In the genomic region with DNA sequence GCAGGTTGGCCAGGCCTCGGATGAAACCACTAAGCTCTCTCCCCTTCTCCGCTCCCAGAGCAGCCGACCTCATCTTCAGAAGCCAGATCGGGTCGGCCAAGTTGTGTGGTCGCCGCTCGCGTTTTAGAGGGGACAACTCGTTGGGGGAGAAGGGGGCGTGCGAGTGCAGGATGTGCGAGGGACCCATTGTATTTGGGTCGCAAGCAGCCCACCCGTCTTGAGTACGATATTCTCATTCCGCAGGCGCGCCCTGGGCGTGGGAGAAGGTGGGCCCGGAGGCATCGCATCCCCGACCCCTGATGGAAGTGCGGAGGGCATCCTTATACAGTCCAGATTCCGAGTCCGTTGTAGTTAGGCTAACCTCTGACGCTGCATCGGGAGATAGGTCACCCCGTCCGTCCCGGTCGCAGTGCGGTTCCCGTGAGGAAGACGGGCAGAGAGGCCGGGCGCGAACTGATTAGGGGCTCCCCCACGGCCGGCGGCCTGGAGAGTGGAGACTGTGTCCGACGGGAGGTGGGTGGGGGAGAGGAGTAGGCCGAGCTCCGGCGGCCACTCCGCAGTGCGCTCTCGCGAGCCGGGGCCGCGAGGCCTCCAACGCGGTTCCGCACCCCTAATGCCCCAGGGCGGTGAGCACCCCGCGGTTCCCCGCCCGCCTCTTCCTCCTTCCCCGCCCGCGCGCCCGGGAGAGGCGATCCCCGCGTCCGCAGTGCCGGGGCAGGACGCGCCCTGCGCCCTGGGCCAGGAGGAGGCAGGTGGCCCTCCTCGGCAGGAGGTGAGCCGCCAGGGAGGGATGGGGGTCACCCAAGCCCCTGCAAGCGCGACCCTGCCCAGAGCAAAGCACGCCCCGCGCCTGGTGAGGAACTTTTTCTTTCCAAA, we compare ENCODE assay signal across 10 cellular contexts. TPM values are rescaled to one million over a fixed set of nuclear protein-coding genes. Genes with fewer than 3 reads are reported as not detected.
A peak's percentile ranks its signal among the peaks of the same experiment; 100 is the strongest.
DNase-seq lines count a peak whose midpoint lies in the region; ATAC-seq and TF ChIP-seq lines count a peak whose summit lies in the region.
"Had no signal": no experiment of that assay in that cellular context is flagged by ENCODE, and none has a peak within 500 bp of the region (broad histone marks: within the 10 kb centered on the region; RNA-seq: fewer than 3 reads in every experiment).

No MANE protein-coding gene starts in this region.

- H3K36me3 ChIP-seq in ES-I3 (ENCODE audit: insufficient read depth, low read length) = no peaks in the 10 kb centered on the region
- H3K36me3 ChIP-seq in fibroblast of lung (ENCODE audit: control insufficient read depth, insufficient read depth, low read length) = no peaks in the 10 kb centered on the region
- H3K36me3 ChIP-seq in psoas muscle (ENCODE audit: insufficient read depth in 1 of 2, low read depth in 1 of 2) = no peaks in the 10 kb centered on the region

- no peaks in the 10 kb centered on the region for H3K9me3 ChIP-seq in ES-I3 (ENCODE audit: control insufficient read depth, insufficient read depth, low read length)
- H3K9me3 ChIP-seq in fibroblast of lung (ENCODE audit: control insufficient read depth, insufficient read depth, low read depth, low read length) = no peaks in the 10 kb centered on the region
- H3K9me3 ChIP-seq in psoas muscle = no peaks in the 10 kb centered on the region

- H3K9me3 Mint-ChIP-seq in osteocyte (ENCODE audit: unreplicated experiment) = no peaks in the 10 kb centered on the region

- H3K27me3 Mint-ChIP-seq in osteocyte (ENCODE audit: unreplicated experiment) = peaks cover 77% of the 10 kb centered on the region

- peak overlapping the region; percentile 35 for H3K4me2 ChIP-seq in fibroblast of lung (ENCODE audit: extremely low read depth, insufficient read depth, low read length)

- H3K9ac ChIP-seq in ES-I3 (ENCODE audit: low read depth, low read length) (peak overlapping the region; percentile 72), fibroblast of lung (ENCODE audit: insufficient read depth, low read length) (no peak overlapping the region)

- WGBS in psoas muscle, 3 donors = 22 to 43% (median 32%) methylated on average over 70 to 81 of the region's 81 CpGs

- H3K79me2 ChIP-seq in fibroblast of lung (ENCODE audit: control insufficient read depth, insufficient read depth, low read length) = no peaks in the 10 kb centered on the region

- peaks cover 26% of the 10 kb centered on the region for H3K4me1 Mint-ChIP-seq in osteocyte (ENCODE audit: unreplicated experiment)

- H4K20me1 ChIP-seq in fibroblast of lung (ENCODE audit: control insufficient read depth, extremely low read depth, insufficient read depth, low read length) = no peaks in the 10 kb centered on the region

- H2AFZ ChIP-seq in fibroblast of lung (ENCODE audit: low read length) = no peak overlapping the region

- DNase-seq in SW480 (ENCODE audit: low spot score) = peak; percentile 33
- DNase-seq in fibroblast of lung (ENCODE audit: low read depth in 2 of 2) = no peak
- DNase-seq in psoas muscle = peak in 1 of 2 donors; percentile 18
- no peak for DNase-seq in GF-D8 (lab: John Stamatoyannopoulos, UW)
- DNase-seq in osteocyte (ENCODE audit: extremely low spot score, unreplicated experiment) = no peak
- no peak for DNase-seq in posterior vena cava (ENCODE audit: low spot score)
- DNase-seq: caudate nucleus, SHP77 had no signal

- H3K27ac ChIP-seq in fibroblast of lung (ENCODE audit: insufficient read depth, low read length) (no peak overlapping the region), psoas muscle (no peak overlapping the region)

- peaks cover 66% of the 10 kb centered on the region for H3K27me3 ChIP-seq in fibroblast of lung (ENCODE audit: control insufficient read depth, insufficient read depth, low read length)
- H3K27me3 ChIP-seq in psoas muscle (ENCODE audit: insufficient read depth in 3 of 3, low read length in 2 of 3) = peaks cover 0 to 96% (median 32%) of the 10 kb centered on the region in 3 donors

- peaks cover 20% of the 10 kb centered on the region for H3K4me1 ChIP-seq in ES-I3 (ENCODE audit: insufficient read depth, low read length)
- peaks cover 2% of the 10 kb centered on the region for H3K4me1 ChIP-seq in fibroblast of lung (ENCODE audit: control insufficient read depth, extremely low read depth, insufficient read depth, low read length)
- H3K4me1 ChIP-seq in psoas muscle = peaks cover 5% of the 10 kb centered on the region

- TF ChIP-seq CTCF in fibroblast of lung (conservative IDR thresholded peaks at IDR 0.05 in 1 of 2, IDR thresholded peaks at IDR 0.05 in 1 of 2; ENCODE audit: low read depth in 1 of 2, low read length in 2 of 2) (no peak), psoas muscle (IDR thresholded peaks at IDR 0.05) (no peak), osteocyte (IDR thresholded peaks at IDR 0.05) (no peak)

- no peak overlapping the region for H3K27ac Mint-ChIP-seq in osteocyte (ENCODE audit: unreplicated experiment)

- H3K4me3 ChIP-seq in fibroblast of lung (replicated peaks in 1 of 4; ENCODE audit: control extremely low read depth in 1 of 4, insufficient read depth in 1 of 4, low read depth in 3 of 4, low read length in 4 of 4) (no peak overlapping the region), psoas muscle (peak overlapping the region; percentile 69)

- H3K4me3 Mint-ChIP-seq in osteocyte (ENCODE audit: unreplicated experiment) = no peak overlapping the region

- H3K36me3 Mint-ChIP-seq in osteocyte (ENCODE audit: unreplicated experiment) = no peaks in the 10 kb centered on the region

- intact Hi-C loops in psoas muscle (cut with DNase I) (no loop called here), posterior vena cava (cut with DNase I) (loop anchor here in 1 of 2 donors (10.0 kb wide), 1 partner anchor 101 kb away; a partner anchor contains a TSS)

- ATAC-seq in psoas muscle (no peak), GM18868 (IDR thresholded peaks at IDR 0.05; ENCODE audit: unreplicated experiment) (no peak)

RNA-seq across cellular contexts. Expression of a gene that starts 1.6 kb away (rescaled TPM):
- total RNA-seq in fibroblast of lung (under 0.01 TPM in 1 of 2 replicates, not detected in the other), psoas muscle (1 to 10 TPM in 1 of 4 donors, under 1 TPM in 2, not detected in 1; 0.11 to 1.0 (median 0.13) TPM), osteocyte (not detected in 2 replicates), posterior vena cava (under 1 TPM in 1 of 2 donors, not detected in 1; 0.28 TPM)
- polyA plus RNA-seq in fibroblast of lung (not detected in 2 replicates), psoas muscle (under 1 TPM; 0.07 to 0.13 (median 0.08) TPM)
- not detected in 2 replicates for polyA plus RNA-seq in fibroblast of lung (2012)
- polyA minus RNA-seq in fibroblast of lung (ENCODE audit: low replicate concordance) = not detected in 2 replicates

RNA-seq across cellular contexts. Expression of a gene that starts 56.7 kb away (rescaled TPM):
- total RNA-seq in fibroblast of lung (3.1 and 4.1 TPM in 2 replicates), psoas muscle (under 1 TPM in 2 of 4 donors, not detected in 2; 0.54 to 0.64 TPM), osteocyte (not detected in 2 replicates), posterior vena cava (under 1 TPM in 1 of 2 donors, not detected in 1; 0.74 TPM)
- polyA plus RNA-seq in fibroblast of lung (0.12 TPM in 1 of 2 replicates, not detected in the other), psoas muscle (under 1 TPM; 0.17 to 0.40 (median 0.24) TPM)
- polyA plus RNA-seq in fibroblast of lung (2012) = 0.22 and 0.34 TPM in 2 replicates
- polyA minus RNA-seq in fibroblast of lung (ENCODE audit: low replicate concordance) = not detected in 2 replicates
